In genomic region chr18:13810950-13811485, GRCh38 we compare ENCODE assay signal across 17 cellular contexts. TPM values are rescaled to one million over a fixed set of nuclear protein-coding genes. Genes with fewer than 3 reads are reported as not detected.
DNase-seq lines count a peak whose midpoint lies in the region; ATAC-seq, FAIRE-seq and TF ChIP-seq lines count a peak whose summit lies in the region.
"Had no signal": no experiment of that assay in that cellular context is flagged by ENCODE, and none has a peak within 500 bp of the region (broad histone marks: within the 10 kb centered on the region; RNA-seq: fewer than 3 reads in every experiment).

No MANE protein-coding gene starts in this region.

- H3K4ac ChIP-seq in H1 (replicated peaks; ENCODE audit: insufficient read length, low read depth, low read length) (peak overlapping the region; percentile 61), mesendoderm (ENCODE audit: low read depth, low read length) (no peak overlapping the region)

- no peak overlapping the region for H3K14ac ChIP-seq in H1 (ENCODE audit: insufficient read length)

- H4K8ac ChIP-seq in H1 (ENCODE audit: extremely low read depth, insufficient read depth, low read length) (peak overlapping the region; percentile 20; the same call in 1 of the 2 replicates), mesendoderm (ENCODE audit: low read depth, low read length) (no peak overlapping the region)

- H3K27me3 ChIP-seq in H1 (replicated peaks in 1 of 4; ENCODE audit: control insufficient read depth in 3 of 4, extremely low read depth in 1 of 4, insufficient read depth in 3 of 4, low read length in 3 of 4), result no peaks in the 10 kb centered on the region
- no peaks in the 10 kb centered on the region for H3K27me3 ChIP-seq in mesendoderm (ENCODE audit: insufficient read depth, low read length, poor library complexity)

- no peak overlapping the region for H3K56ac ChIP-seq in H1 (replicated peaks; ENCODE audit: insufficient read length, low read depth, low read length)
- peak overlapping the region; percentile 3 for H3K56ac ChIP-seq in mesendoderm (ENCODE audit: low read length)

- H3K9ac ChIP-seq in H1 (replicated peaks in 1 of 4; ENCODE audit: extremely low read depth in 1 of 4, low read depth in 3 of 4, low read length in 3 of 4) (no peak overlapping the region; a peak in 1 of 7 replicates), mesendoderm (ENCODE audit: low read length) (no peak overlapping the region)

- H2BK5ac ChIP-seq in H1 (ENCODE audit: low read depth, low read length), result peak overlapping the region; percentile 94; the same call in 1 of the 2 replicates
- no peak overlapping the region for H2BK5ac ChIP-seq in mesendoderm (ENCODE audit: low read length)

- peak overlapping the region; percentile 77 for H4K5ac ChIP-seq in H1 (ENCODE audit: insufficient read length, low read depth, low read length)
- H4K5ac ChIP-seq in mesendoderm (ENCODE audit: low read length), result no peak overlapping the region

- no peaks in the 10 kb centered on the region for H3K23me2 ChIP-seq in H1 (ENCODE audit: low read depth, low read length)

- DNase-seq in ELF-1 (ENCODE audit: low read depth, low spot score) (peak; percentile 67), M059J (ENCODE audit: low read depth) (peak; percentile 44), H1 (ENCODE audit: low read depth in 1 of 2, low spot score in 2 of 2) (no peak), mesendoderm (peak; percentile 16), SIG-M5 (lab: John Stamatoyannopoulos, UW) (no peak), NCI-H2081 treated with DMSO at 0.1 percent for 48 hours (lab: John Stamatoyannopoulos, UW) (no peak)
- DNase-seq: AML-193; CD4-positive, CD25-positive, alpha-beta regulatory T cell; HFFc6; NCI-H146; NCI-H2081; NCI-H2227 treated with DMSO at 0.1 percent for 48 hours; NCI-H524 treated with DMSO at 0.1 percent for 48 hours; SHP77 treated with DMSO at 0.1 percent for 48 hours had no signal

- no peaks in the 10 kb centered on the region for H3K9me3 ChIP-seq in H1 (ENCODE audit: insufficient read depth in 2 of 2, low read depth in 1 of 2, low read length in 1 of 2)

- H2BK15ac ChIP-seq in H1 (ENCODE audit: low read length) (no peak overlapping the region), mesendoderm (replicated peaks; ENCODE audit: low read depth) (no peak overlapping the region)

- H3K4me2 ChIP-seq in H1 (ENCODE audit: insufficient read depth in 1 of 2, low read depth in 2 of 2, low read length in 2 of 2), result peak overlapping the region in 1 of 2 experiments; percentile 55; a peak in 2 of 4 replicates
- no peak overlapping the region for H3K4me2 ChIP-seq in mesendoderm (ENCODE audit: low read length)

- POLR2A ChIA-PET in H1 (lab: Charles Lee; ENCODE audit: partially characterized antibody), result no interaction called here

- TF ChIP-seq POLR2A in H1 (IDR thresholded peaks at IDR 0.05; ENCODE audit: control extremely low read depth in 1 of 2, low read depth in 2 of 2, low read length in 2 of 2), result no peak

- TF ChIP-seq CTCF in H1 (IDR thresholded peaks at IDR 0.05; ENCODE audit: control extremely low read depth in 1 of 3, insufficient read depth in 1 of 3, low read depth in 1 of 3, low read length in 3 of 3), result no peak

- TF ChIP-seq RAD21 in H1 (IDR thresholded peaks at IDR 0.05 in 1 of 2, conservative IDR thresholded peaks at IDR 0.05 in 1 of 2; ENCODE audit: low read depth in 2 of 2, low read length in 2 of 2), result no peak

- peak overlapping the region in 1 of 4 experiments; percentile 33; a peak in 1 of 8 replicates for H3K4me3 ChIP-seq in H1 (ENCODE audit: extremely low read depth in 1 of 4, insufficient read depth in 2 of 4, low read depth in 3 of 4, low read length in 4 of 4)
- H3K4me3 ChIP-seq in mesendoderm (ENCODE audit: low read length), result no peak overlapping the region

- H2BK120ac ChIP-seq in H1 (replicated peaks; ENCODE audit: low read depth, low read length), result peak overlapping the region; percentile 76
- no peak overlapping the region for H2BK120ac ChIP-seq in mesendoderm (ENCODE audit: low read depth, low read length)

- no peak overlapping the region for H2AK5ac ChIP-seq in H1 (ENCODE audit: low read depth, low read length)
- no peak overlapping the region for H2AK5ac ChIP-seq in mesendoderm (ENCODE audit: low read length)

- peaks cover 16 to 46% (median 33%) of the 10 kb centered on the region in 4 experiments for H3K4me1 ChIP-seq in H1 (replicated peaks in 1 of 4; ENCODE audit: control insufficient read depth in 3 of 4, insufficient read depth in 4 of 4, low read length in 3 of 4)
- H3K4me1 ChIP-seq in mesendoderm (ENCODE audit: control insufficient read depth, low read depth, low read length), result peaks cover 24% of the 10 kb centered on the region

- CTCF ChIA-PET in H1 (lab: Charles Lee; ENCODE audit: partially characterized antibody), result interaction anchor here (1.0 to 10.2 kb wide), 10 partner anchors 7 to 276 kb away, joined by 3 to 104 read pairs (median 12); partner anchors contain the start of gene MC5R

- H2AFZ ChIP-seq in H1 (ENCODE audit: low read length), result 0 out of 2 replicates have a peak overlapping the region, but pooled peaks have one; percentile 6

- peak overlapping the region; percentile 86; the same call in 1 of the 2 replicates for H2BK20ac ChIP-seq in H1 (ENCODE audit: low read length)

- H3K36me3 ChIP-seq in H1 (ENCODE audit: control insufficient read depth in 2 of 4, insufficient read depth in 4 of 4, low read length in 3 of 4), result no peaks in the 10 kb centered on the region
- H3K36me3 ChIP-seq in mesendoderm (ENCODE audit: control insufficient read depth, insufficient read depth, low read length), result no peaks in the 10 kb centered on the region

- WGBS in H1 (ENCODE audit: extremely low coverage in 1 of 2, insufficient coverage in 1 of 2, insufficient read length in 1 of 2, insufficient replicate concordance in 2 of 2, low coverage in 1 of 2, low lambda C conversion rate in 2 of 2, missing lambda C conversion rate in 1 of 2), 2 experiments, result 66% methylated on average over 10 of the region's 10 CpGs; no CpG with 5 or more reads in 1 of the 2 experiments
- WGBS in mesendoderm (ENCODE audit: extremely low coverage, insufficient coverage, low lambda C conversion rate), result no CpG with 5 or more reads among the region's 10 CpGs

- no peak overlapping the region for H2BK12ac ChIP-seq in H1 (ENCODE audit: low read depth, low read length)

- TF ChIP-seq EP300 in H1 (IDR thresholded peaks at IDR 0.05; ENCODE audit: borderline replicate concordance in 1 of 2, low read depth in 2 of 2, low read length in 2 of 2), result no peak

- peak overlapping the region; percentile 86 for H3K18ac ChIP-seq in H1 (ENCODE audit: extremely low read depth, low read length)
- no peak overlapping the region for H3K18ac ChIP-seq in mesendoderm (ENCODE audit: low read length)

- H3K23ac ChIP-seq in H1 (ENCODE audit: insufficient read length) (no peak overlapping the region), mesendoderm (ENCODE audit: low read length) (no peak overlapping the region)

- FAIRE-seq in H1 (lab: Jason Lieb, UNC), result no peak
- FAIRE-seq: RCC 7860 had no signal

- ATAC-seq in GM21825 (IDR thresholded peaks at IDR 0.05; ENCODE audit: unreplicated experiment), result no peak

- H3K79me1 ChIP-seq in H1 (ENCODE audit: low read depth, low read length) (no peaks in the 10 kb centered on the region), mesendoderm (ENCODE audit: low read length) (no peaks in the 10 kb centered on the region)

- H3K79me2 ChIP-seq in H1 (ENCODE audit: control insufficient read depth in 1 of 2, insufficient read depth in 2 of 2, low read length in 2 of 2) (no peaks in the 10 kb centered on the region), mesendoderm (ENCODE audit: control insufficient read depth, insufficient read depth, low read length) (no peaks in the 10 kb centered on the region)

- H4K20me1 ChIP-seq in H1 (replicated peaks in 1 of 2; ENCODE audit: control insufficient read depth in 1 of 2, insufficient read depth in 2 of 2, low read length in 2 of 2), result no peaks in the 10 kb centered on the region

- peak overlapping the region; percentile 67 for H4K91ac ChIP-seq in H1 (replicated peaks; ENCODE audit: insufficient read length, low read length)

- H3K27ac ChIP-seq in H1 (ENCODE audit: low read depth, low read length), result 0 out of 2 replicates have a peak overlapping the region, but pooled peaks have one; percentile 35
- H3K27ac ChIP-seq in mesendoderm (ENCODE audit: low read depth, low read length), result no peak overlapping the region

TF ChIP-seq in H1, 55 proteins besides CTCF, POLR2A, EP300 and RAD21 (continues in another document):
- TF ChIP-seq TAF7 (optimal IDR thresholded peaks at IDR 0.05; ENCODE audit: borderline replicate concordance, low read depth, low read length), result no peak
- no peak for TF ChIP-seq POU5F1 (IDR thresholded peaks at IDR 0.05; ENCODE audit: low read depth, low read length)
- no peak for TF ChIP-seq ZNF274 (IDR thresholded peaks at IDR 0.05; ENCODE audit: borderline replicate concordance, extremely low read depth, low read length)
- no peak for TF ChIP-seq SIX5 (IDR thresholded peaks at IDR 0.05; ENCODE audit: low read depth, low read length)
- TF ChIP-seq CREB1 (IDR thresholded peaks at IDR 0.05), result no peak
- no peak for TF ChIP-seq CBX8 (IDR thresholded peaks at IDR 0.05; ENCODE audit: borderline replicate concordance, low read depth, low read length)
- TF ChIP-seq JUND (IDR thresholded peaks at IDR 0.05; ENCODE audit: low read length), result no peak
- no peak for TF ChIP-seq RNF2 (IDR thresholded peaks at IDR 0.05; ENCODE audit: borderline replicate concordance, low read depth, low read length, missing control alignments, poor library complexity, severe bottlenecking)
- TF ChIP-seq SIRT6 (IDR thresholded peaks at IDR 0.05; ENCODE audit: low read length), result no peak
- no peak for TF ChIP-seq BCL11A (IDR thresholded peaks at IDR 0.05; ENCODE audit: low read depth in 2 of 2, low read length in 2 of 2)
- no peak for TF ChIP-seq SIN3A (conservative IDR thresholded peaks at IDR 0.05 in 1 of 2, IDR thresholded peaks at IDR 0.05 in 1 of 2; ENCODE audit: low read depth in 1 of 2, low read length in 2 of 2)
- no peak for TF ChIP-seq NRF1 (IDR thresholded peaks at IDR 0.05; ENCODE audit: low read depth, low read length)
- no peak for TF ChIP-seq TCF12 (IDR thresholded peaks at IDR 0.05; ENCODE audit: low read depth, low read length)

RNA-seq across cellular contexts. Expression of gene MC5R, which starts 12.9 kb away (rescaled TPM):
- total RNA-seq in M059J (2014; rRNA removed; shearing (Covaris generic)), result not detected in 2 replicates
- 0.31 and 0.37 TPM in 2 replicates for total RNA-seq in H1 (2021; fragmentation: NEBNext Ultra II Directional; extraction: Animal tissue kit (Norgen Biotek cat#: 25700))
- polyA plus RNA-seq in H1 (2011; rRNA removed), result 1.1 and 1.4 TPM in 2 replicates
- polyA plus RNA-seq in H1 (2011; cell fraction: cytosol; rRNA removed), result 0.71 TPM
- polyA plus RNA-seq in H1 (2011; cell fraction: nucleus; rRNA removed), result 0.67 TPM
- 0.31 to 0.81 TPM (median 0.49 TPM) in 4 replicates for polyA plus RNA-seq in H1 (2012, experiment 1 of 2)
- 0.39 TPM for polyA plus RNA-seq in H1 (2012, experiment 2 of 2)
- 0.24 TPM for polyA plus RNA-seq in H1 (2013, experiment 1 of 2)
- polyA plus RNA-seq in H1 (2013, experiment 2 of 2), result 0.18 TPM
- 1.7 and 1.8 TPM in 2 replicates for polyA minus RNA-seq in H1 (2011; rRNA and poly(A)+ RNA removed)
- polyA minus RNA-seq in H1 (2011; cell fraction: cytosol; rRNA and poly(A)+ RNA removed), result not detected
- 1.00 TPM for polyA minus RNA-seq in H1 (2011; cell fraction: nucleus; rRNA and poly(A)+ RNA removed)
- 0.11 TPM for polyA plus RNA-seq in mesendoderm (2013, experiment 1 of 2)
- polyA plus RNA-seq in mesendoderm (2013, experiment 2 of 2), result 0.08 TPM
- total RNA-seq: CD4-positive, CD25-positive, alpha-beta regulatory T cell; HFFc6 had no signal
- polyA plus RNA-seq: CD4-positive, CD25-positive, alpha-beta regulatory T cell; IgD-negative memory B cell had no signal

Comparison
In these comparisons a context has a peak if more than half of its experiments do, and no peak if none do; other contexts are left out.
1. DNase-seq: peak in ELF-1 (single experiment), M059J (single experiment) and mesendoderm (single experiment); none in H1 (0 of 2), SIG-M5 (single experiment) and NCI-H2081 treated with DMSO at 0.1 percent for 48 hours (single experiment).